In genomic region chr4:71006203-71006907, GRCh38 we compare ENCODE assay signal across 8 cellular contexts.
A peak's percentile ranks its signal among the peaks of the same experiment; 100 is the strongest.
DNase-seq lines count a peak whose midpoint lies in the region; ATAC-seq lines count a peak whose summit lies in the region.

No MANE protein-coding gene starts in this region.

- peak overlapping the region; percentile 93 for H3K27ac Mint-ChIP-seq in activated T-cell treated with anti-CD3 and anti-CD28 coated beads, Interleukin-2, amount 50 U/mL, for 24 hours

- peak; percentile 41 for DNase-seq in activated T-cell treated with anti-CD3 and anti-CD28 coated beads, Interleukin-2, amount 50 U/mL, for 24 hours
- no peak for DNase-seq in activated T-cell treated with anti-CD3 and anti-CD28 coated beads, Interleukin-2, amount 50 U/mL, for 48 hours
- DNase-seq in NOMO-1 (lab: John Stamatoyannopoulos, UW; ENCODE audit: unreplicated experiment in 2 of 2) (peak; percentile 11 to 57), SKM-1 treated with dmso at 0.1 percent for 144 hours (lab: John Stamatoyannopoulos, UW; ENCODE audit: unreplicated experiment) (no peak), GDM1 (lab: John Stamatoyannopoulos, UW) (no peak)
- DNase-seq in stimulated activated naive CD8-positive, alpha-beta T cell treated with anti-CD3 and anti-CD28 coated beads, Interleukin-15, Interleukin-2, amounts not matched to agents 100 U/mL and 50 U/mL, for 24 hours, result no peak
- no peak for DNase-seq in activated effector memory CD4-positive, alpha-beta T cell treated with Interleukin-2 at 50 U/mL for 16 hours

- no peaks in the 10 kb centered on the region for H3K27me3 Mint-ChIP-seq in activated T-cell treated with anti-CD3 and anti-CD28 coated beads, Interleukin-2, amount 50 U/mL, for 24 hours

- H3K4me1 Mint-ChIP-seq in activated T-cell treated with anti-CD3 and anti-CD28 coated beads, Interleukin-2, amount 50 U/mL, for 24 hours (ENCODE audit: low read depth), result peaks cover 76% of the 10 kb centered on the region

- H3K9me3 Mint-ChIP-seq in activated T-cell treated with anti-CD3 and anti-CD28 coated beads, Interleukin-2, amount 50 U/mL, for 24 hours, result peaks cover 2% of the 10 kb centered on the region

- peak; percentile 82 for ATAC-seq in HG02798 (IDR thresholded peaks at IDR 0.05; ENCODE audit: poor library complexity, unreplicated experiment)
- ATAC-seq in stimulated activated naive CD8-positive, alpha-beta T cell treated with anti-CD3 and anti-CD28 coated beads, Interleukin-15, Interleukin-2, amounts not matched to agents 100 U/mL and 50 U/mL, for 24 hours, result peak; percentile 70

- H3K4me3 Mint-ChIP-seq in activated T-cell treated with anti-CD3 and anti-CD28 coated beads, Interleukin-2, amount 50 U/mL, for 24 hours, result peak overlapping the region; percentile 9

- H3K36me3 Mint-ChIP-seq in activated T-cell treated with anti-CD3 and anti-CD28 coated beads, Interleukin-2, amount 50 U/mL, for 24 hours (ENCODE audit: low read depth), result peaks cover 52% of the 10 kb centered on the region

Comparison
In these comparisons a context has a peak if more than half of its experiments do, and no peak if none do; other contexts are left out.
1. DNase-seq: peak in activated T-cell treated with anti-CD3 and anti-CD28 coated beads, Interleukin-2, amount 50 U/mL, for 24 hours (single experiment) and NOMO-1 (2 of 2); none in activated T-cell treated with anti-CD3 and anti-CD28 coated beads, Interleukin-2, amount 50 U/mL, for 48 hours (0 of 2), stimulated activated naive CD8-positive, alpha-beta T cell treated with anti-CD3 and anti-CD28 coated beads, Interleukin-15, Interleukin-2, amounts not matched to agents 100 U/mL and 50 U/mL, for 24 hours (single experiment), SKM-1 treated with dmso at 0.1 percent for 144 hours (single experiment), activated effector memory CD4-positive, alpha-beta T cell treated with Interleukin-2 at 50 U/mL for 16 hours (single experiment) and GDM1 (single experiment).